Comparison of ENCODE assay signal across 8 cellular contexts in the genomic region with DNA sequence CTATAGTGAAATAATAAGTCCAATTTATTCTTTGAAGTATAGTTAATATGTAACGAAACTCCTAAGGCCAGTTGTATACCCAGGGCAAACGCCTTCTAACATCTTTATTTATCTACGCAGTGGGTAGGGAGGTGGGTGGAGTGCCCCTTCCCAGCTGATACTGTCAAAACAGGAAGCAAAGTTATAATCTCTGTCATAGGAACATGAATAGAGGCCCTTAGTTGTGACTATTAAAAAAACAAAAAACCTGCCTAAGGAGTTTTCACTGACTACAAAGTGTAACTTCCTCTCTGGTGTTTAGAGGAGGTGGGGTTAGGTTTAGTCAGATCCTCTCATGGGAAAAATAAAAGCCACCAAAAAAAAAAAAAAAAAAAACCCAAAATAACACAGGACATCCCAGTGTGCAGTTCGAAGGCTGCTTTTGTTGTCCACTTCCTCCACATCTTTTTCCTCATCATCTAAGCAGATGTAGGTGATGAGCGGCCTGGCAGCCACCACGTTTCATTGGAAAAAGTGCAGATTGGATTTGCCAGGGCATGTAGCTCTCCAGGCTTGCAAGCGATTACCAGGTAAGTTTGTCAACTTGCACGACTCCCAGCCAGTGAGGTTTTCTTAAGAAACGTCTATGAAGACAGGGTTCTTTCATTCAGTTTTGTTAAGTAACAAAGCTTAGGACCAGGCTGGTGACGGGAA. TPM values are rescaled to one million over a fixed set of nuclear protein-coding genes. Genes with fewer than 3 reads are reported as not detected.
DNase-seq lines count a peak whose midpoint lies in the region; ATAC-seq, FAIRE-seq and TF ChIP-seq lines count a peak whose summit lies in the region.

No MANE protein-coding gene starts in this region.

- no peak overlapping the region for H3K4me3 ChIP-seq in Caco-2 (ENCODE audit: low read depth, low read length)
- H3K4me3 ChIP-seq in HepG2 (replicated peaks in 1 of 3; ENCODE audit: insufficient read depth in 1 of 3, low read depth in 2 of 3, low read length in 3 of 3), result peak overlapping the region in 2 of 3 experiments; percentile 36 to 47; a peak in 4 of 6 replicates

- H3K27me3 Mint-ChIP-seq in Caco-2 (ENCODE audit: insufficient read depth, unreplicated experiment), result no peaks in the 10 kb centered on the region
- H3K27me3 Mint-ChIP-seq in activated T-cell treated with anti-CD3 and anti-CD28 coated beads, Interleukin-2, amount 50 U/mL, for 24 hours, result no peaks in the 10 kb centered on the region

- ATAC-seq in GM19455 (IDR thresholded peaks at IDR 0.05; ENCODE audit: unreplicated experiment) (peak; percentile 47), HG03565 (IDR thresholded peaks at IDR 0.05; ENCODE audit: unreplicated experiment) (peak; percentile 44), HepG2 (peak; percentile 95)

- peaks cover 53% of the 10 kb centered on the region for H3K4me1 ChIP-seq in Caco-2
- peaks cover 99% of the 10 kb centered on the region for H3K4me1 ChIP-seq in HepG2 (ENCODE audit: insufficient read depth, low read length)

- TF ChIP-seq CTCF in Caco-2 (IDR thresholded peaks at IDR 0.05; ENCODE audit: insufficient read depth in 1 of 2, low read depth in 1 of 2, low read length in 1 of 2, severe bottlenecking in 1 of 2, unreplicated experiment in 1 of 2) (no peak), HepG2 (CRISPR knock-in tag; IDR thresholded peaks at IDR 0.05) (no peak)

- H3K36me3 Mint-ChIP-seq in Caco-2 (ENCODE audit: insufficient read depth, unreplicated experiment), result peaks cover 48% of the 10 kb centered on the region
- peaks cover 9% of the 10 kb centered on the region for H3K36me3 Mint-ChIP-seq in activated T-cell treated with anti-CD3 and anti-CD28 coated beads, Interleukin-2, amount 50 U/mL, for 24 hours (ENCODE audit: low read depth)

- peaks cover 56% of the 10 kb centered on the region for H3K4me1 Mint-ChIP-seq in Caco-2 (ENCODE audit: low read depth, unreplicated experiment)
- H3K4me1 Mint-ChIP-seq in activated T-cell treated with anti-CD3 and anti-CD28 coated beads, Interleukin-2, amount 50 U/mL, for 24 hours (ENCODE audit: low read depth), result peaks cover 75% of the 10 kb centered on the region

- peak; percentile 83 for FAIRE-seq in HepG2 (lab: Jason Lieb, UNC)

- H3K36me3 ChIP-seq in Caco-2 (ENCODE audit: control insufficient read depth, insufficient read depth, low read length) (no peaks in the 10 kb centered on the region; the same call in 1 of the 2 replicates), HepG2 (replicated peaks in 1 of 2; ENCODE audit: control insufficient read depth in 1 of 2, insufficient read depth in 2 of 2, low read length in 2 of 2) (peaks cover 0 to 4% of the 10 kb centered on the region in 2 experiments; a peak in 1 of 5 replicates)

- no peak overlapping the region for H2AFZ ChIP-seq in HepG2 (ENCODE audit: low read length)

- peak overlapping the region; percentile 41 for H3K9ac ChIP-seq in HepG2 (ENCODE audit: insufficient read depth, low read depth, low read length)

- H3K27me3 ChIP-seq in Caco-2 (replicated peaks; ENCODE audit: control insufficient read depth, insufficient read depth, low read length), result no peaks in the 10 kb centered on the region
- H3K27me3 ChIP-seq in HepG2 (ENCODE audit: control insufficient read depth in 1 of 2, insufficient read depth in 2 of 2, low read length in 2 of 2), result no peaks in the 10 kb centered on the region

- CTCF ChIA-PET in Caco-2 (lab: Charles Lee) (no interaction called here), HepG2 (lab: Yijun Ruan, JAX; ENCODE audit: low intra/inter-chr PET ratio, low total read pairs) (no interaction called here)

- TF ChIP-seq POLR2A in HepG2 (IDR thresholded peaks at IDR 0.05; ENCODE audit: insufficient read depth in 1 of 2, low read depth in 2 of 2, low read length in 2 of 2), result no peak; a peak in 1 of 4 replicates

- H3K4me3 Mint-ChIP-seq in Caco-2 (ENCODE audit: unreplicated experiment), result no peak overlapping the region
- H3K4me3 Mint-ChIP-seq in activated T-cell treated with anti-CD3 and anti-CD28 coated beads, Interleukin-2, amount 50 U/mL, for 24 hours, result peak overlapping the region; percentile 87

- peaks cover 87% of the 10 kb centered on the region for H3K79me2 ChIP-seq in HepG2 (ENCODE audit: insufficient read depth, low read length)

- peak overlapping the region; percentile 70 for H3K4me2 ChIP-seq in HepG2 (ENCODE audit: low read depth, low read length)

- peak overlapping the region; percentile 56 for H3K27ac ChIP-seq in HepG2 (ENCODE audit: extremely low read length, insufficient read depth, low read length)

- in situ Hi-C loops in HepG2 (cut with HindIII; ENCODE audit: extremely low pct_ligation_motif_present, low pct_unique_long_range_greater_than_20kb), result no loop called here

- intact Hi-C loops in Caco-2 (cut with micrococcal nuclease; ENCODE audit: unreplicated experiment) (no loop called here), HepG2 (cut with micrococcal nuclease; ENCODE audit: unreplicated experiment) (loop anchor here (1.0 kb wide), 2 partner anchors 128 to 307 kb away; no protein-coding TSS in a partner anchor)

- DNase-seq in Caco-2, result peak in 1 of 2 experiments; percentile 43
- DNase-seq in activated T-cell treated with anti-CD3 and anti-CD28 coated beads, Interleukin-2, amount 50 U/mL, for 24 hours, result peak; percentile 60
- peak; percentile 98 for DNase-seq in HepG2 (ENCODE audit: low spot score)
- DNase-seq in NCI-H1092 (lab: John Stamatoyannopoulos, UW), result no peak
- DNase-seq in OCI-M2 (lab: John Stamatoyannopoulos, UW; ENCODE audit: unreplicated experiment), result no peak
- DNase-seq in HUDEP-2 (lab: John Stamatoyannopoulos, UW; ENCODE audit: unreplicated experiment in 76 of 76), result no peak

- peak overlapping the region; percentile 29 for H3K27ac Mint-ChIP-seq in Caco-2 (ENCODE audit: unreplicated experiment)
- H3K27ac Mint-ChIP-seq in activated T-cell treated with anti-CD3 and anti-CD28 coated beads, Interleukin-2, amount 50 U/mL, for 24 hours, result peak overlapping the region; percentile 98

- no peaks in the 10 kb centered on the region for H4K20me1 ChIP-seq in HepG2 (ENCODE audit: insufficient read depth, low read length)

- POLR2A ChIA-PET in Caco-2 (lab: Charles Lee) (no interaction called here), HepG2 (lab: Yijun Ruan, JAX) (interaction anchor here (0.7 to 2.2 kb wide), 7 partner anchors 26 to 181 kb away, joined by 3 to 6 read pairs (median 4); no protein-coding TSS in a partner anchor)

- no TSS peak for BruUV-seq in Caco-2 (replicated peaks; lab: Mats Ljungman, UMichigan)
- no TSS peak for BruUV-seq in HepG2 (replicated peaks; lab: Mats Ljungman, UMichigan)

- no peak for TF ChIP-seq RAD21 in HepG2 (CRISPR knock-in tag; IDR thresholded peaks at IDR 0.05)

- H3K9me3 ChIP-seq in Caco-2 (no peaks in the 10 kb centered on the region), HepG2 (ENCODE audit: low read length) (no peaks in the 10 kb centered on the region)

- peak in 1 of 2 experiments; percentile 99; a peak in 2 of 4 replicates for TF ChIP-seq EP300 in HepG2 (IDR thresholded peaks at IDR 0.05; ENCODE audit: low read depth in 2 of 2, low read length in 2 of 2)
- peak; percentile 93 for TF ChIP-seq EP300 in HepG2 (CRISPR knock-in tag; IDR thresholded peaks at IDR 0.05; ENCODE audit: borderline replicate concordance)

- 35% methylated on average over 10 of the region's 10 CpGs for WGBS in HepG2 (ENCODE audit: low lambda C conversion rate)

- H3K9me3 Mint-ChIP-seq in Caco-2 (ENCODE audit: unreplicated experiment), result no peaks in the 10 kb centered on the region
- peaks cover 4% of the 10 kb centered on the region for H3K9me3 Mint-ChIP-seq in activated T-cell treated with anti-CD3 and anti-CD28 coated beads, Interleukin-2, amount 50 U/mL, for 24 hours

TF ChIP-seq in HepG2, 621 proteins besides CTCF, POLR2A, EP300 and RAD21 (continues in another document):
- TF ChIP-seq ATF1 (CRISPR knock-in tag; IDR thresholded peaks at IDR 0.05) (peak; percentile 79; the same call in 1 of the 2 replicates), NR3C1 (CRISPR knock-in tag; IDR thresholded peaks at IDR 0.05) (no peak), RXRB (CRISPR knock-in tag; IDR thresholded peaks at IDR 0.05; ENCODE audit: borderline replicate concordance) (peak; percentile 90)
- TF ChIP-seq, protein P1, sequence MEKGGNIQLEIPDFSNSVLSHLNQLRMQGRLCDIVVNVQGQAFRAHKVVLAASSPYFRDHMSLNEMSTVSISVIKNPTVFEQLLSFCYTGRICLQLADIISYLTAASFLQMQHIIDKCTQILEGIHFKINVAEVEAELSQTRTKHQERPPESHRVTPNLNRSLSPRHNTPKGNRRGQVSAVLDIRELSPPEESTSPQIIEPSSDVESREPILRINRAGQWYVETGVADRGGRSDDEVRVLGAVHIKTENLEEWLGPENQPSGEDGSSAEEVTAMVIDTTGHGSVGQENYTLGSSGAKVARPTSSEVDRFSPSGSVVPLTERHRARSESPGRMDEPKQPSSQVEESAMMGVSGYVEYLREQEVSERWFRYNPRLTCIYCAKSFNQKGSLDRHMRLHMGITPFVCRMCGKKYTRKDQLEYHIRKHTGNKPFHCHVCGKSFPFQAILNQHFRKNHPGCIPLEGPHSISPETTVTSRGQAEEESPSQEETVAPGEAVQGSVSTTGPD (CRISPR knock-in tag; IDR thresholded peaks at IDR 0.05), result no peak

RNA-seq across cellular contexts. Expression of a gene that starts 58.7 kb away (rescaled TPM):
- total RNA-seq in Caco-2 (2022), result 216 and 233 TPM in 2 replicates
- 85.4 and 102 TPM in 2 replicates for total RNA-seq in HepG2 (2016; rRNA removed; fragmentation: Illumina TruSeq; extraction: Trizol)
- total RNA-seq in HepG2 (2016; cell fraction: cytosol; rRNA removed; fragmentation: Illumina TruSeq; extraction: Trizol; ENCODE audit: low read depth), result 31.3 and 33.8 TPM in 2 replicates
- 82.8 and 99.8 TPM in 2 replicates for total RNA-seq in HepG2 (2016; cell fraction: insoluble cytoplasmic fraction; rRNA removed; fragmentation: Illumina TruSeq; extraction: Trizol)
- 24.5 and 25.3 TPM in 2 replicates for total RNA-seq in HepG2 (2016; cell fraction: membrane; rRNA removed; fragmentation: Illumina TruSeq; extraction: Trizol)
- 238 and 263 TPM in 2 replicates for total RNA-seq in HepG2 (2016; cell fraction: nucleus; rRNA removed; fragmentation: Illumina TruSeq; extraction: Trizol)
- 116 and 119 TPM in 2 replicates for polyA plus RNA-seq in HepG2 (2011; rRNA removed)
- polyA plus RNA-seq in HepG2 (2011; cell fraction: cytosol; rRNA removed), result 80.3 and 114 TPM in 2 replicates
- 157 and 177 TPM in 2 replicates for polyA plus RNA-seq in HepG2 (2011; cell fraction: nucleus; rRNA removed)
- 163 and 168 TPM in 2 replicates for polyA plus RNA-seq in HepG2 (2012)
- 1.2 and 1.7 TPM in 2 replicates for polyA plus RNA-seq in HepG2 (2016; cell fraction: cytosol; fragmentation: Illumina TruSeq; extraction: Trizol; ENCODE audit: low read depth)
- 32.6 and 33.9 TPM in 2 replicates for polyA plus RNA-seq in HepG2 (2016; cell fraction: insoluble cytoplasmic fraction; fragmentation: Illumina TruSeq; extraction: Trizol; ENCODE audit: low read depth)
- 2.6 and 3.8 TPM in 2 replicates for polyA plus RNA-seq in HepG2 (2016; cell fraction: membrane; fragmentation: Illumina TruSeq; extraction: Trizol; ENCODE audit: low read depth)
- 41.1 and 45.1 TPM in 2 replicates for polyA plus RNA-seq in HepG2 (2016; cell fraction: nucleus; fragmentation: Illumina TruSeq; extraction: Trizol; ENCODE audit: insufficient read depth, low read depth)
- 15.6 and 209 TPM in 2 replicates for polyA minus RNA-seq in HepG2 (2011; rRNA and poly(A)+ RNA removed; ENCODE audit: low replicate concordance)
- polyA minus RNA-seq in HepG2 (2011; cell fraction: cytosol; rRNA and poly(A)+ RNA removed), result 248 and 267 TPM in 2 replicates
- 1,476 and 1,554 TPM in 2 replicates for polyA minus RNA-seq in HepG2 (2011; cell fraction: nucleus; rRNA and poly(A)+ RNA removed)

Comparison
In these comparisons a context has a peak if more than half of its experiments do, and no peak if none do; other contexts are left out.
1. DNase-seq: peak in activated T-cell treated with anti-CD3 and anti-CD28 coated beads, Interleukin-2, amount 50 U/mL, for 24 hours (single experiment) and HepG2 (single experiment); none in NCI-H1092 (single experiment), OCI-M2 (single experiment) and HUDEP-2 (0 of 76).
2. ATAC-seq: peak in every context shown above with its lines; median percentile 95 in HepG2; 47 in GM19455; 44 in HG03565.